12 cellular contexts compared by ENCODE assay signal in the genomic region with DNA sequence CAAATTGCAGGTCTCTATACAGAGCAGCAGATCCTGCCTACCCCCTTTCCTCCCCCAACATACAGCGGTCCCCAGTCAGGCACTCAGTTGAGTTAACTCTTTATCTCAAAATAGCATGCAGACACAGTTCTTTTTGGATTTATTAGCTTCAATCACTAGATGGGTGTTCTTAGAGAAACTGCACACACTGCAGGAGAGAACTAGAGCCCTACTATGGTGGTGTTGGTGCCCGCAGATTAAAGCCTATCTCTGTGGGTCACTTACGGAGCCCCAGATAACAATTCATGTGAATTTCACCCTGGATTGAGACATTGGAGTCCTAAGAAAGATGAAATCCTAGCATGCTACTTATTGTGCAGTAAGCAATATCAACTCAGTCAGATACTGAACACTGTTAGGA. TPM values are rescaled to one million over a fixed set of nuclear protein-coding genes. Genes with fewer than 3 reads are reported as not detected.
"Had no signal": no experiment of that assay in that cellular context is flagged by ENCODE, and none has a peak within 500 bp of the region (broad histone marks: within the 10 kb centered on the region; RNA-seq: fewer than 3 reads in every experiment).

No MANE protein-coding gene starts in this region.

- H2AFZ ChIP-seq: GM23248 had no signal

- H3K4me2 ChIP-seq: KMS-11 had no signal

- H3K27ac Mint-ChIP-seq: HFFc6 had no signal

- DNase-seq: GM23248, GOT3, H7, HFFc6, IMR-90, KBM-7 had no signal

- H3K4me3 ChIP-seq: GM23248, HAP-1 had no signal

- H3K4me3 Mint-ChIP-seq: HFFc6 had no signal

- ATAC-seq: HCT116 had no signal

- H3K36me3 ChIP-seq: HAP-1 had no signal

- H3K9ac ChIP-seq: GM23248, KMS-11 had no signal

- H3K9me3 ChIP-seq: HAP-1 had no signal

- H3K9me3 Mint-ChIP-seq: HFFc6 had no signal

- H3K27ac ChIP-seq: GM23248, HL-60, KMS-11 had no signal

RNA-seq across cellular contexts. Expression of a gene that starts 11.9 kb away (rescaled TPM):
- total RNA-seq: GM23248, HFFc6, IMR-90 had no signal
- polyA plus RNA-seq: GM23248, IMR-90 had no signal

RNA-seq across cellular contexts. Expression of a gene that starts 34.3 kb away (rescaled TPM):
- total RNA-seq: GM23248, H4, H7, HFFc6, HT1080, IMR-90 had no signal
- polyA plus RNA-seq: GM23248, IMR-90 had no signal
